1 cellular context compared by ENCODE assay signal in the genomic region with DNA sequence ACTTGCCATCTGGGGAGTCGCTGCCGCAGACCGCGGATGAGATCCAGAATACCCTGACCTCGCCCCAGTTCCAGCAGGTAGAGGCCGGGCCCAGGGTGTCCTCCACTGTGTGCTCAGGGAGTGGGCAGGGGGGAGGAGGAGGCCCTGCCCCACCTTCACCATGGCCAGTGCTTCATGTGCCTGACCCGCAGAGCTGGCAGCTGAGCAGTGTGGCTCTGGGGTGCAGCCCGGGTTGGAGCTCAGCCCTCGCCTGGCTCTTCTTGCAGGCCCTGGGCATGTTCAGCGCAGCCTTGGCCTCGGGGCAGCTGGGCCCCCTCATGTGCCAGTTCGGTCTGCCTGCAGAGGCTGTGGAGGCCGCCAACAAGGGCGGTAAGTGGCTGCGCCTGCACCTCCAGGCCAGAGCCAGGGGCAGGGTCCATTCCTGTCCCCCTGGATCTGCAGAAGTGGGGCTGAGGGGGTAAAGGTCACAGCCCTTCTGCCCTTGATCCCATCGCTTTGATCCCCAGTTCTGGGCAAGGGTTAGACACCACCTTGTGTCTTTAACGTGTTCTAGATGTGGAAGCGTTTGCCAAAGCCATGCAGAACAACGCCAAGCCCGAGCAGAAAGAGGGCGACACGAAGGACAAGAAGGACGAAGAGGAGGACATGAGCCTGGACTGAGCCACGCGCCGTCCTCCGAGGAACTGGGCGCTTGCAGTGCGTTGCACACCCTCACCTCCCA.
TF ChIP-seq lines count a peak whose summit lies in the region.

No MANE protein-coding gene starts in this region.

TF ChIP-seq in HepG2, 621 proteins besides CTCF, POLR2A, EP300 and RAD21 (continued from another document and continues in another):
- TF ChIP-seq, protein P1, sequence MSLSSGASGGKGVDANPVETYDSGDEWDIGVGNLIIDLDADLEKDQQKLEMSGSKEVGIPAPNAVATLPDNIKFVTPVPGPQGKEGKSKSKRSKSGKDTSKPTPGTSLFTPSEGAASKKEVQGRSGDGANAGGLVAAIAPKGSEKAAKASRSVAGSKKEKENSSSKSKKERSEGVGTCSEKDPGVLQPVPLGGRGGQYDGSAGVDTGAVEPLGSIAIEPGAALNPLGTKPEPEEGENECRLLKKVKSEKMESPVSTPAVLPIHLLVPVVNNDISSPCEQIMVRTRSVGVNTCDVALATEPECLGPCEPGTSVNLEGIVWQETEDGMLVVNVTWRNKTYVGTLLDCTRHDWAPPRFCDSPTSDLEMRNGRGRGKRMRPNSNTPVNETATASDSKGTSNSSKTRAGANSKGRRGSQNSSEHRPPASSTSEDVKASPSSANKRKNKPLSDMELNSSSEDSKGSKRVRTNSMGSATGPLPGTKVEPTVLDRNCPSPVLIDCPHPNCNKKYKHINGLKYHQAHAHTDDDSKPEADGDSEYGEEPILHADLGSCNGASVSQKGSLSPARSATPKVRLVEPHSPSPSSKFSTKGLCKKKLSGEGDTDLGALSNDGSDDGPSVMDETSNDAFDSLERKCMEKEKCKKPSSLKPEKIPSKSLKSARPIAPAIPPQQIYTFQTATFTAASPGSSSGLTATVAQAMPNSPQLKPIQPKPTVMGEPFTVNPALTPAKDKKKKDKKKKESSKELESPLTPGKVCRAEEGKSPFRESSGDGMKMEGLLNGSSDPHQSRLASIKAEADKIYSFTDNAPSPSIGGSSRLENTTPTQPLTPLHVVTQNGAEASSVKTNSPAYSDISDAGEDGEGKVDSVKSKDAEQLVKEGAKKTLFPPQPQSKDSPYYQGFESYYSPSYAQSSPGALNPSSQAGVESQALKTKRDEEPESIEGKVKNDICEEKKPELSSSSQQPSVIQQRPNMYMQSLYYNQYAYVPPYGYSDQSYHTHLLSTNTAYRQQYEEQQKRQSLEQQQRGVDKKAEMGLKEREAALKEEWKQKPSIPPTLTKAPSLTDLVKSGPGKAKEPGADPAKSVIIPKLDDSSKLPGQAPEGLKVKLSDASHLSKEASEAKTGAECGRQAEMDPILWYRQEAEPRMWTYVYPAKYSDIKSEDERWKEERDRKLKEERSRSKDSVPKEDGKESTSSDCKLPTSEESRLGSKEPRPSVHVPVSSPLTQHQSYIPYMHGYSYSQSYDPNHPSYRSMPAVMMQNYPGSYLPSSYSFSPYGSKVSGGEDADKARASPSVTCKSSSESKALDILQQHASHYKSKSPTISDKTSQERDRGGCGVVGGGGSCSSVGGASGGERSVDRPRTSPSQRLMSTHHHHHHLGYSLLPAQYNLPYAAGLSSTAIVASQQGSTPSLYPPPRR (CRISPR knock-in tag; IDR thresholded peaks at IDR 0.05; ENCODE audit: borderline replicate concordance): no peak
- TF ChIP-seq, protein P2, sequence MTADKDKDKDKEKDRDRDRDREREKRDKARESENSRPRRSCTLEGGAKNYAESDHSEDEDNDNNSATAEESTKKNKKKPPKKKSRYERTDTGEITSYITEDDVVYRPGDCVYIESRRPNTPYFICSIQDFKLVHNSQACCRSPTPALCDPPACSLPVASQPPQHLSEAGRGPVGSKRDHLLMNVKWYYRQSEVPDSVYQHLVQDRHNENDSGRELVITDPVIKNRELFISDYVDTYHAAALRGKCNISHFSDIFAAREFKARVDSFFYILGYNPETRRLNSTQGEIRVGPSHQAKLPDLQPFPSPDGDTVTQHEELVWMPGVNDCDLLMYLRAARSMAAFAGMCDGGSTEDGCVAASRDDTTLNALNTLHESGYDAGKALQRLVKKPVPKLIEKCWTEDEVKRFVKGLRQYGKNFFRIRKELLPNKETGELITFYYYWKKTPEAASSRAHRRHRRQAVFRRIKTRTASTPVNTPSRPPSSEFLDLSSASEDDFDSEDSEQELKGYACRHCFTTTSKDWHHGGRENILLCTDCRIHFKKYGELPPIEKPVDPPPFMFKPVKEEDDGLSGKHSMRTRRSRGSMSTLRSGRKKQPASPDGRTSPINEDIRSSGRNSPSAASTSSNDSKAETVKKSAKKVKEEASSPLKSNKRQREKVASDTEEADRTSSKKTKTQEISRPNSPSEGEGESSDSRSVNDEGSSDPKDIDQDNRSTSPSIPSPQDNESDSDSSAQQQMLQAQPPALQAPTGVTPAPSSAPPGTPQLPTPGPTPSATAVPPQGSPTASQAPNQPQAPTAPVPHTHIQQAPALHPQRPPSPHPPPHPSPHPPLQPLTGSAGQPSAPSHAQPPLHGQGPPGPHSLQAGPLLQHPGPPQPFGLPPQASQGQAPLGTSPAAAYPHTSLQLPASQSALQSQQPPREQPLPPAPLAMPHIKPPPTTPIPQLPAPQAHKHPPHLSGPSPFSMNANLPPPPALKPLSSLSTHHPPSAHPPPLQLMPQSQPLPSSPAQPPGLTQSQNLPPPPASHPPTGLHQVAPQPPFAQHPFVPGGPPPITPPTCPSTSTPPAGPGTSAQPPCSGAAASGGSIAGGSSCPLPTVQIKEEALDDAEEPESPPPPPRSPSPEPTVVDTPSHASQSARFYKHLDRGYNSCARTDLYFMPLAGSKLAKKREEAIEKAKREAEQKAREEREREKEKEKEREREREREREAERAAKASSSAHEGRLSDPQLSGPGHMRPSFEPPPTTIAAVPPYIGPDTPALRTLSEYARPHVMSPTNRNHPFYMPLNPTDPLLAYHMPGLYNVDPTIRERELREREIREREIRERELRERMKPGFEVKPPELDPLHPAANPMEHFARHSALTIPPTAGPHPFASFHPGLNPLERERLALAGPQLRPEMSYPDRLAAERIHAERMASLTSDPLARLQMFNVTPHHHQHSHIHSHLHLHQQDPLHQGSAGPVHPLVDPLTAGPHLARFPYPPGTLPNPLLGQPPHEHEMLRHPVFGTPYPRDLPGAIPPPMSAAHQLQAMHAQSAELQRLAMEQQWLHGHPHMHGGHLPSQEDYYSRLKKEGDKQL (CRISPR knock-in tag; IDR thresholded peaks at IDR 0.05; ENCODE audit: low read depth): no peak
- 0 out of 2 replicates have a peak, but pooled peaks have one; percentile 54 for TF ChIP-seq ARID2 (CRISPR knock-in tag; IDR thresholded peaks at IDR 0.05; ENCODE audit: borderline replicate concordance)
- TF ChIP-seq, protein P3, sequence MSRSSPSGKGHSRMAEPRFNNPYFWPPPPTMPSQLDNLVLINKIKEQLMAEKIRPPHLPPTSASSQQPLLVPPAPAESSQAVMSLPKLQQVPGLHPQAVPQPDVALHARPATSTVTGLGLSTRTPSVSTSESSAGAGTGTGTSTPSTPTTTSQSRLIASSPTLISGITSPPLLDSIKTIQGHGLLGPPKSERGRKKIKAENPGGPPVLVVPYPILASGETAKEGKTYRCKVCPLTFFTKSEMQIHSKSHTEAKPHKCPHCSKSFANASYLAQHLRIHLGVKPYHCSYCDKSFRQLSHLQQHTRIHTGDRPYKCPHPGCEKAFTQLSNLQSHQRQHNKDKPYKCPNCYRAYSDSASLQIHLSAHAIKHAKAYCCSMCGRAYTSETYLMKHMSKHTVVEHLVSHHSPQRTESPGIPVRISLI (CRISPR knock-in tag; IDR thresholded peaks at IDR 0.05; ENCODE audit: borderline replicate concordance): no peak
- no peak for TF ChIP-seq KLF6 (CRISPR knock-in tag; IDR thresholded peaks at IDR 0.05)
- no peak for TF ChIP-seq ZNF441 (CRISPR knock-in tag; IDR thresholded peaks at IDR 0.05; ENCODE audit: borderline replicate concordance)
- TF ChIP-seq BHLHE40 (IDR thresholded peaks at IDR 0.05; ENCODE audit: low read length): no peak
- no peak for TF ChIP-seq THYN1 (CRISPR knock-in tag; IDR thresholded peaks at IDR 0.05; ENCODE audit: borderline replicate concordance, low read depth)
- no peak for TF ChIP-seq ZEB1 (IDR thresholded peaks at IDR 0.05; ENCODE audit: insufficient replicate concordance, low read depth)
- TF ChIP-seq, protein P4, sequence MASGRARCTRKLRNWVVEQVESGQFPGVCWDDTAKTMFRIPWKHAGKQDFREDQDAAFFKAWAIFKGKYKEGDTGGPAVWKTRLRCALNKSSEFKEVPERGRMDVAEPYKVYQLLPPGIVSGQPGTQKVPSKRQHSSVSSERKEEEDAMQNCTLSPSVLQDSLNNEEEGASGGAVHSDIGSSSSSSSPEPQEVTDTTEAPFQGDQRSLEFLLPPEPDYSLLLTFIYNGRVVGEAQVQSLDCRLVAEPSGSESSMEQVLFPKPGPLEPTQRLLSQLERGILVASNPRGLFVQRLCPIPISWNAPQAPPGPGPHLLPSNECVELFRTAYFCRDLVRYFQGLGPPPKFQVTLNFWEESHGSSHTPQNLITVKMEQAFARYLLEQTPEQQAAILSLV (CRISPR knock-in tag; IDR thresholded peaks at IDR 0.05; ENCODE audit: borderline replicate concordance): 0 out of 2 replicates have a peak, but pooled peaks have one; percentile 48
- TF ChIP-seq, protein P5, sequence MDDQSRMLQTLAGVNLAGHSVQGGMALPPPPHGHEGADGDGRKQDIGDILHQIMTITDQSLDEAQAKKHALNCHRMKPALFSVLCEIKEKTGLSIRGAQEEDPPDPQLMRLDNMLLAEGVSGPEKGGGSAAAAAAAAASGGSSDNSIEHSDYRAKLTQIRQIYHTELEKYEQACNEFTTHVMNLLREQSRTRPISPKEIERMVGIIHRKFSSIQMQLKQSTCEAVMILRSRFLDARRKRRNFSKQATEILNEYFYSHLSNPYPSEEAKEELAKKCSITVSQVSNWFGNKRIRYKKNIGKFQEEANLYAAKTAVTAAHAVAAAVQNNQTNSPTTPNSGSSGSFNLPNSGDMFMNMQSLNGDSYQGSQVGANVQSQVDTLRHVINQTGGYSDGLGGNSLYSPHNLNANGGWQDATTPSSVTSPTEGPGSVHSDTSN (CRISPR knock-in tag; IDR thresholded peaks at IDR 0.05; ENCODE audit: borderline replicate concordance): no peak
- TF ChIP-seq RBFOX2 (IDR thresholded peaks at IDR 0.05; ENCODE audit: low read depth, low read length): peak; percentile 46
- TF ChIP-seq ZNF451 (CRISPR knock-in tag; IDR thresholded peaks at IDR 0.05): no peak
- no peak for TF ChIP-seq MED13 (CRISPR knock-in tag; IDR thresholded peaks at IDR 0.05)
- TF ChIP-seq, protein P6, sequence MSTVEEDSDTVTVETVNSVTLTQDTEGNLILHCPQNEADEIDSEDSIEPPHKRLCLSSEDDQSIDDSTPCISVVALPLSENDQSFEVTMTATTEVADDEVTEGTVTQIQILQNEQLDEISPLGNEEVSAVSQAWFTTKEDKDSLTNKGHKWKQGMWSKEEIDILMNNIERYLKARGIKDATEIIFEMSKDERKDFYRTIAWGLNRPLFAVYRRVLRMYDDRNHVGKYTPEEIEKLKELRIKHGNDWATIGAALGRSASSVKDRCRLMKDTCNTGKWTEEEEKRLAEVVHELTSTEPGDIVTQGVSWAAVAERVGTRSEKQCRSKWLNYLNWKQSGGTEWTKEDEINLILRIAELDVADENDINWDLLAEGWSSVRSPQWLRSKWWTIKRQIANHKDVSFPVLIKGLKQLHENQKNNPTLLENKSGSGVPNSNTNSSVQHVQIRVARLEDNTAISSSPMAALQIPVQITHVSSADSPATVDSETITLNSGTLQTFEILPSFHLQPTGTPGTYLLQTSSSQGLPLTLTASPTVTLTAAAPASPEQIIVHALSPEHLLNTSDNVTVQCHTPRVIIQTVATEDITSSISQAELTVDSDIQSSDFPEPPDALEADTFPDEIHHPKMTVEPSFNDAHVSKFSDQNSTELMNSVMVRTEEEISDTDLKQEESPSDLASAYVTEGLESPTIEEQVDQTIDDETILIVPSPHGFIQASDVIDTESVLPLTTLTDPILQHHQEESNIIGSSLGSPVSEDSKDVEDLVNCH (CRISPR knock-in tag; IDR thresholded peaks at IDR 0.05): no peak
- TF ChIP-seq ZSCAN29 (CRISPR knock-in tag; conservative IDR thresholded peaks at IDR 0.05): no peak
- TF ChIP-seq ZNF746 (CRISPR knock-in tag; IDR thresholded peaks at IDR 0.05): no peak
- TF ChIP-seq, protein P7, sequence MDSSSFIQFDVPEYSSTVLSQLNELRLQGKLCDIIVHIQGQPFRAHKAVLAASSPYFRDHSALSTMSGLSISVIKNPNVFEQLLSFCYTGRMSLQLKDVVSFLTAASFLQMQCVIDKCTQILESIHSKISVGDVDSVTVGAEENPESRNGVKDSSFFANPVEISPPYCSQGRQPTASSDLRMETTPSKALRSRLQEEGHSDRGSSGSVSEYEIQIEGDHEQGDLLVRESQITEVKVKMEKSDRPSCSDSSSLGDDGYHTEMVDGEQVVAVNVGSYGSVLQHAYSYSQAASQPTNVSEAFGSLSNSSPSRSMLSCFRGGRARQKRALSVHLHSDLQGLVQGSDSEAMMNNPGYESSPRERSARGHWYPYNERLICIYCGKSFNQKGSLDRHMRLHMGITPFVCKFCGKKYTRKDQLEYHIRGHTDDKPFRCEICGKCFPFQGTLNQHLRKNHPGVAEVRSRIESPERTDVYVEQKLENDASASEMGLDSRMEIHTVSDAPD (CRISPR knock-in tag; IDR thresholded peaks at IDR 0.05): 0 out of 2 replicates have a peak, but pooled peaks have one; percentile 44
- TF ChIP-seq, protein P8, sequence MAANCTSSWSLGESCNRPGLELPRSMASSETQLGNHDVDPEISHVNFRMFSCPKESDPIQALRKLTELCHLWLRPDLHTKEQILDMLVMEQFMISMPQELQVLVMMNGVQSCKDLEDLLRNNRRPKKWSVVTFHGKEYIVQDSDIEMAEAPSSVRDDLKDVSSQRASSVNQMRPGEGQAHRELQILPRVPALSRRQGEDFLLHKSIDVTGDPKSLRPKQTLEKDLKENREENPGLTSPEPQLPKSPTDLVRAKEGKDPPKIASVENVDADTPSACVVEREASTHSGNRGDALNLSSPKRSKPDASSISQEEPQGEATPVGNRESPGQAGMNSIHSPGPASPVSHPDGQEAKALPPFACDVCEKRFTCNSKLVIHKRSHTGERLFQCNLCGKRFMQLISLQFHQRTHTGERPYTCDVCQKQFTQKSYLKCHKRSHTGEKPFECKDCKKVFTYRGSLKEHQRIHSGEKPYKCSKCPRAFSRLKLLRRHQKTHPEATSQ (CRISPR knock-in tag; IDR thresholded peaks at IDR 0.05; ENCODE audit: borderline replicate concordance): 0 out of 2 replicates have a peak, but pooled peaks have one; percentile 48
- no peak for TF ChIP-seq HMGA1 (CRISPR knock-in tag; conservative IDR thresholded peaks at IDR 0.05)
- TF ChIP-seq, protein P9, sequence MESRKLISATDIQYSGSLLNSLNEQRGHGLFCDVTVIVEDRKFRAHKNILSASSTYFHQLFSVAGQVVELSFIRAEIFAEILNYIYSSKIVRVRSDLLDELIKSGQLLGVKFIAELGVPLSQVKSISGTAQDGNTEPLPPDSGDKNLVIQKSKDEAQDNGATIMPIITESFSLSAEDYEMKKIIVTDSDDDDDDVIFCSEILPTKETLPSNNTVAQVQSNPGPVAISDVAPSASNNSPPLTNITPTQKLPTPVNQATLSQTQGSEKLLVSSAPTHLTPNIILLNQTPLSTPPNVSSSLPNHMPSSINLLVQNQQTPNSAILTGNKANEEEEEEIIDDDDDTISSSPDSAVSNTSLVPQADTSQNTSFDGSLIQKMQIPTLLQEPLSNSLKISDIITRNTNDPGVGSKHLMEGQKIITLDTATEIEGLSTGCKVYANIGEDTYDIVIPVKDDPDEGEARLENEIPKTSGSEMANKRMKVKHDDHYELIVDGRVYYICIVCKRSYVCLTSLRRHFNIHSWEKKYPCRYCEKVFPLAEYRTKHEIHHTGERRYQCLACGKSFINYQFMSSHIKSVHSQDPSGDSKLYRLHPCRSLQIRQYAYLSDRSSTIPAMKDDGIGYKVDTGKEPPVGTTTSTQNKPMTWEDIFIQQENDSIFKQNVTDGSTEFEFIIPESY (CRISPR knock-in tag; IDR thresholded peaks at IDR 0.05): peak; percentile 74
- no peak for TF ChIP-seq ZBTB21 (CRISPR knock-in tag; IDR thresholded peaks at IDR 0.05)
- no peak for TF ChIP-seq ELF4 (CRISPR knock-in tag; IDR thresholded peaks at IDR 0.05; ENCODE audit: borderline replicate concordance)
